In the genomic region with DNA sequence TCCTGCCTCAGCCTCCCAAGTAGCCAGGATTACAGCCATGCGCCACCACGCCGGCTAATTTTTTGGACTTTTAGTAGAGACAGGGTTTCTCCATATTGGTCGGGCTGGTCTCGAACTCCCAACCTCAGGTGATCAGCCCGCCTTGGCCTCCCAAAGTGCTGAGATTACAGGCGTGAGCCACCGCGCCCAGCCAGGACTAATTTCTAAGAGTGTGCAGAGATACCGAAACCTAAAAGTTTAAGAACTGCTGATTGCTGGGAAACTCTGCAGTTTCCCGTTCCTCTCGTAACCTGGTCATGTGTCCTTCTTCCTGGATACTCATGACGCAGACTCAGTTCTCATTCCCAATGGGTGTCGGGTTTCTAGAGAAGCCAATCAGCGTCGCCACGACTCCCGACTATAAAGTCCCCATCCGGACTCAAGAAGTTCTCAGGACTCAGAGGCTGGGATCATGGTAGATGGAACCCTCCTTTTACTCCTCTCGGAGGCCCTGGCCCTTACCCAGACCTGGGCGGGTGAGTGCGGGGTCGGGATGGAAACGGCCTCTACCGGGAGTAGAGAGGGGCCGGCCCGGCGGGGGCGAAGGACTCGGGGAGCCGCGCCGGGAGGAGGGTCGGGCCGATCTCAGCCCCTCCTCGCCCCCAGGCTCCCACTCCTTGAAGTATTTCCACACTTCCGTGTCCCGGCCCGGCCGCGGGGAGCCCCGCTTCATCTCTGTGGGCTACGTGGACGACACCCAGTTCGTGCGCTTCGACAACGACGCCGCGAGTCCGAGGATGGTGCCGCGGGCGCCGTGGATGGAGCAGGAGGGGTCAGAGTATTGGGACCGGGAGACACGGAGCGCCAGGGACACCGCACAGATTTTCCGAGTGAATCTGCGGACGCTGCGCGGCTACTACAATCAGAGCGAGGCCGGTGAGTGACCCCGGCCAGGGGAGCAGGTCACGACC, we compare ENCODE assay signal across 8 cellular contexts. TPM values are rescaled to one million over a fixed set of nuclear protein-coding genes. Genes with fewer than 3 reads are reported as not detected.
DNase-seq lines count a peak whose midpoint lies in the region; ATAC-seq and TF ChIP-seq lines count a peak whose summit lies in the region.

A gene (plus strand): TSS at position 429 of the 950 bp plus-strand sequence. CDS start 23 bp downstream, at position 452.

- H3K4me1 Mint-ChIP-seq in activated CD8-positive, alpha-beta T cell treated with anti-CD3 and anti-CD28 coated beads, Interleukin-2, amount 10 ng/mL, durations not matched to agents 7 days and 5 days (ENCODE audit: low read depth), result peaks cover 45% of the 10 kb centered on the region

- CTCF ChIA-PET in activated CD8-positive, alpha-beta T cell treated with anti-CD3 and anti-CD28 coated beads, Interleukin-2, amount 10 ng/mL, durations not matched to agents 7 days and 5 days (lab: Charles Lee), result interaction anchor here (0.6 to 10.3 kb wide), 4 partner anchors 42 to 53 kb away, joined by 3 to 464 read pairs (median 118); no protein-coding TSS in a partner anchor

- DNase-seq in NCI-H774 (lab: John Stamatoyannopoulos, UW), result peak; percentile 88
- DNase-seq in activated CD8-positive, alpha-beta T cell treated with anti-CD3 and anti-CD28 coated beads, Interleukin-2, amount 10 ng/mL, durations not matched to agents 7 days and 5 days, result peak; percentile 96
- peak; percentile 87 for DNase-seq in effector CD4-positive, alpha-beta T cell
- DNase-seq in lower lobe of right lung, result peak; percentile 94
- peak; percentile 76 to 89 (median 84) for DNase-seq in stimulated activated CD4-positive, alpha-beta T cell treated with anti-CD3 and anti-CD28 coated beads, TNF-alpha, amount 100 ng/mL, for 24 hours (ENCODE audit: low read depth in 3 of 3)

- intact Hi-C loops in lower lobe of right lung (cut with DNase I), result loop anchor here (10.0 kb wide), 1 partner anchor 55 kb away; no protein-coding TSS in a partner anchor

- TF ChIP-seq CTCF in lower lobe of right lung (IDR thresholded peaks at IDR 0.05), result no peak

- H3K9ac ChIP-seq in BLaER1 treated with 17β-estradiol and CSF1 and Interleukin-3, amounts not matched to agents 10 nM and 100 nM, result peak within 1 kb of the TSS; percentile 93 to 100 (median 99)

- H3K27ac Mint-ChIP-seq in activated CD8-positive, alpha-beta T cell treated with anti-CD3 and anti-CD28 coated beads, Interleukin-2, amount 10 ng/mL, durations not matched to agents 7 days and 5 days, result peak within 1 kb of the TSS; percentile 96

- peaks cover 52% of the 10 kb centered on the region for H3K36me3 Mint-ChIP-seq in activated CD8-positive, alpha-beta T cell treated with anti-CD3 and anti-CD28 coated beads, Interleukin-2, amount 10 ng/mL, durations not matched to agents 7 days and 5 days (ENCODE audit: low read depth)

- no peaks in the 10 kb centered on the region; a peak in 1 of 22 replicates for H3K9me3 ChIP-seq in BLaER1 treated with 17β-estradiol and CSF1 and Interleukin-3, amounts not matched to agents 10 nM and 100 nM (replicated peaks in 1 of 11)
- no peaks in the 10 kb centered on the region for H3K9me3 ChIP-seq in lower lobe of right lung

- no peaks in the 10 kb centered on the region for H3K27me3 ChIP-seq in BLaER1 treated with 17β-estradiol and CSF1 and Interleukin-3, amounts not matched to agents 10 nM and 100 nM
- no peaks in the 10 kb centered on the region for H3K27me3 ChIP-seq in lower lobe of right lung (ENCODE audit: low read depth)

- ATAC-seq in GM19324 (IDR thresholded peaks at IDR 0.05; ENCODE audit: low FRiP score, unreplicated experiment) (peak; percentile 85), HG03520 (IDR thresholded peaks at IDR 0.05; ENCODE audit: unreplicated experiment) (peak; percentile 78), lower lobe of right lung (peak; percentile 96)
- peak; percentile 79 for ATAC-seq in activated CD8-positive, alpha-beta T cell treated with anti-CD3 and anti-CD28 coated beads, Interleukin-2, amount 10 ng/mL, durations not matched to agents 7 days and 5 days

- H3K36me3 ChIP-seq in BLaER1 treated with 17β-estradiol and CSF1 and Interleukin-3, amounts not matched to agents 10 nM and 100 nM, result peaks cover 41 to 43% (median 43%) of the 10 kb centered on the region in 11 experiments
- peaks cover 42% of the 10 kb centered on the region for H3K36me3 ChIP-seq in lower lobe of right lung

- H3K27ac ChIP-seq in BLaER1 treated with 17β-estradiol and CSF1 and Interleukin-3, amounts not matched to agents 10 nM and 100 nM, result peak within 1 kb of the TSS; percentile 91 to 99 (median 97)
- H3K27ac ChIP-seq in lower lobe of right lung, result peak within 1 kb of the TSS; percentile 98

- peaks cover 41 to 60% (median 52%) of the 10 kb centered on the region in 10 experiments for H3K4me1 ChIP-seq in BLaER1 treated with 17β-estradiol and CSF1 and Interleukin-3, amounts not matched to agents 10 nM and 100 nM
- peaks cover 42% of the 10 kb centered on the region for H3K4me1 ChIP-seq in lower lobe of right lung

- H3K4me2 ChIP-seq in BLaER1 treated with 17β-estradiol and CSF1 and Interleukin-3, amounts not matched to agents 10 nM and 100 nM, result peak within 1 kb of the TSS; percentile 94 to 100 (median 100)

- peaks cover 39 to 50% (median 45%) of the 10 kb centered on the region in 11 experiments for H4K20me1 ChIP-seq in BLaER1 treated with 17β-estradiol and CSF1 and Interleukin-3, amounts not matched to agents 10 nM and 100 nM

- peaks cover 5% of the 10 kb centered on the region for H3K27me3 Mint-ChIP-seq in activated CD8-positive, alpha-beta T cell treated with anti-CD3 and anti-CD28 coated beads, Interleukin-2, amount 10 ng/mL, durations not matched to agents 7 days and 5 days (ENCODE audit: low read depth)

- H3K4me3 Mint-ChIP-seq in activated CD8-positive, alpha-beta T cell treated with anti-CD3 and anti-CD28 coated beads, Interleukin-2, amount 10 ng/mL, durations not matched to agents 7 days and 5 days, result peak within 1 kb of the TSS; percentile 99

- H3K4me3 ChIP-seq in BLaER1 treated with 17β-estradiol and CSF1 and Interleukin-3, amounts not matched to agents 10 nM and 100 nM, result peak within 1 kb of the TSS; percentile 88 to 99 (median 98)
- peak within 1 kb of the TSS; percentile 93 for H3K4me3 ChIP-seq in lower lobe of right lung

- POLR2A ChIA-PET in activated CD8-positive, alpha-beta T cell treated with anti-CD3 and anti-CD28 coated beads, Interleukin-2, amount 10 ng/mL, durations not matched to agents 7 days and 5 days (lab: Charles Lee), result interaction anchor here (0.7 to 8.6 kb wide), 10 partner anchors 12 to 128 kb away, joined by 3 to 275 read pairs (median 22); a partner anchor contains a TSS

- no peaks in the 10 kb centered on the region for H3K9me3 Mint-ChIP-seq in activated CD8-positive, alpha-beta T cell treated with anti-CD3 and anti-CD28 coated beads, Interleukin-2, amount 10 ng/mL, durations not matched to agents 7 days and 5 days (ENCODE audit: insufficient read depth)

RNA-seq across cellular contexts. Expression of the gene that starts here (rescaled TPM):
- total RNA-seq in activated CD8-positive, alpha-beta T cell treated with anti-CD3 and anti-CD28 coated beads, Interleukin-2, amount 10 ng/mL, durations not matched to agents 7 days and 5 days, result 100 to 1,000 TPM; 523 to 536 TPM
- total RNA-seq in lower lobe of right lung, result 1,079 TPM

Comparison
In these comparisons a context has a peak if more than half of its experiments do, and no peak if none do; other contexts are left out.
1. Peak in every context shown above with its lines: DNase-seq, ATAC-seq, H3K4me3 ChIP-seq and H3K27ac ChIP-seq.